10 cellular contexts compared by ENCODE assay signal in genomic region chr1:209704584-209704983, GRCh38. TPM values are rescaled to one million over a fixed set of nuclear protein-coding genes. Genes with fewer than 3 reads are reported as not detected.
A peak's percentile ranks its signal among the peaks of the same experiment; 100 is the strongest.
DNase-seq lines count a peak whose midpoint lies in the region; ATAC-seq and TF ChIP-seq lines count a peak whose summit lies in the region.
"Had no signal": no experiment of that assay in that cellular context is flagged by ENCODE, and none has a peak within 500 bp of the region (broad histone marks: within the 10 kb centered on the region; RNA-seq: fewer than 3 reads in every experiment).

Gene HSD11B1 (plus strand): TSS chr1:209704846. CDS start chr1:209704943, 97 bp downstream.

- in situ Hi-C loops in brain microvascular endothelial cell (cut with HindIII; ENCODE audit: low pct_ligation_motif_present, low sequenced_read_pairs): no loop called here

- H3K27me3 ChIP-seq in gastroesophageal sphincter (peaks cover 5% of the 10 kb centered on the region), Karpas-422 (ENCODE audit: low read length) (no peaks in the 10 kb centered on the region), MM.1S (replicated peaks; ENCODE audit: insufficient read depth, low read length) (no peaks in the 10 kb centered on the region), neural progenitor cell (no peaks in the 10 kb centered on the region), brain microvascular endothelial cell (replicated peaks) (no peaks in the 10 kb centered on the region)

- H3K36me3 ChIP-seq in gastroesophageal sphincter (no peaks in the 10 kb centered on the region), Karpas-422 (ENCODE audit: insufficient read depth, low read length) (no peaks in the 10 kb centered on the region), MM.1S (replicated peaks; ENCODE audit: insufficient read depth, low read length) (no peaks in the 10 kb centered on the region), neural progenitor cell (no peaks in the 10 kb centered on the region), brain microvascular endothelial cell (replicated peaks) (no peaks in the 10 kb centered on the region)

- H3K4me1 Mint-ChIP-seq in neural progenitor cell: no peaks in the 10 kb centered on the region

- H3K9me3 Mint-ChIP-seq in neural progenitor cell: no peaks in the 10 kb centered on the region

- H3K4me1 ChIP-seq in gastroesophageal sphincter (no peaks in the 10 kb centered on the region), Karpas-422 (ENCODE audit: low read length) (no peaks in the 10 kb centered on the region), MM.1S (ENCODE audit: low read length) (peaks cover 14% of the 10 kb centered on the region; the same call in 1 of the 2 replicates), neural progenitor cell (peaks cover 6% of the 10 kb centered on the region)

- H3K27me3 Mint-ChIP-seq in neural progenitor cell (ENCODE audit: insufficient read depth, low read depth): peaks cover 8% of the 10 kb centered on the region

- H2AFZ ChIP-seq in Karpas-422 (ENCODE audit: low read length): no peak within 1 kb of the TSS
- H2AFZ ChIP-seq in MM.1S (ENCODE audit: low read length): no peak within 1 kb of the TSS
- no peak within 1 kb of the TSS for H2AFZ ChIP-seq in neural progenitor cell (replicated peaks)

- H3K4me3 ChIP-seq in gastroesophageal sphincter: no peak within 1 kb of the TSS
- no peak within 1 kb of the TSS for H3K4me3 ChIP-seq in Karpas-422 (ENCODE audit: low read length)
- H3K4me3 ChIP-seq in MM.1S (ENCODE audit: low read length): no peak within 1 kb of the TSS
- no peak within 1 kb of the TSS for H3K4me3 ChIP-seq in neural progenitor cell
- H3K4me3 ChIP-seq in brain microvascular endothelial cell (ENCODE audit: low read depth, low read length): no peak within 1 kb of the TSS

- H3K27ac Mint-ChIP-seq in neural progenitor cell: no peak within 1 kb of the TSS

- no peaks in the 10 kb centered on the region for H3F3A ChIP-seq in MM.1S (ENCODE audit: insufficient read depth, low read length)
- no peaks in the 10 kb centered on the region for H3F3A ChIP-seq in neural progenitor cell (ENCODE audit: low read depth)

- ATAC-seq in gastroesophageal sphincter: peak; percentile 97

- H3K9ac ChIP-seq in Karpas-422 (ENCODE audit: low read length): no peak within 1 kb of the TSS
- no peak within 1 kb of the TSS for H3K9ac ChIP-seq in MM.1S (ENCODE audit: low read length)
- H3K9ac ChIP-seq in neural progenitor cell: no peak within 1 kb of the TSS

- H3K9me3 ChIP-seq in gastroesophageal sphincter (no peaks in the 10 kb centered on the region), Karpas-422 (ENCODE audit: low read length) (no peaks in the 10 kb centered on the region), MM.1S (replicated peaks; ENCODE audit: insufficient read depth, low read length) (no peaks in the 10 kb centered on the region), neural progenitor cell (ENCODE audit: low read depth) (no peaks in the 10 kb centered on the region)

- H4K20me1 ChIP-seq in Karpas-422 (ENCODE audit: insufficient read depth, low read depth, low read length): no peaks in the 10 kb centered on the region
- no peaks in the 10 kb centered on the region for H4K20me1 ChIP-seq in MM.1S (ENCODE audit: insufficient read depth, low read length)
- H4K20me1 ChIP-seq in neural progenitor cell (ENCODE audit: low read depth): no peaks in the 10 kb centered on the region

- DNase-seq in EL (peak; percentile 38), RPMI7951 (ENCODE audit: low read depth) (peak; percentile 37), putamen (ENCODE audit: low spot score) (peak; percentile 82), Karpas-422 (no peak), MM.1S (no peak), neural progenitor cell (ENCODE audit: low spot score) (no peak), brain microvascular endothelial cell (no peak)
- DNase-seq: islet precursor cell had no signal

- TF ChIP-seq CTCF in gastroesophageal sphincter (IDR thresholded peaks at IDR 0.05) (no peak), MM.1S (IDR thresholded peaks at IDR 0.05; ENCODE audit: low read length) (no peak), neural progenitor cell (IDR thresholded peaks at IDR 0.05) (no peak), brain microvascular endothelial cell (IDR thresholded peaks at IDR 0.05; ENCODE audit: low read depth, low read length, missing control alignments) (no peak)

- no peak for TF ChIP-seq EP300 in gastroesophageal sphincter (IDR thresholded peaks at IDR 0.05)

- 48 to 54% methylated on average over 4 to 6 of the region's 6 CpGs for WGBS in gastroesophageal sphincter (ENCODE audit: low coverage in 1 of 2), 2 donors

- no peaks in the 10 kb centered on the region for H3K79me2 ChIP-seq in Karpas-422 (ENCODE audit: low read length)
- H3K79me2 ChIP-seq in MM.1S (ENCODE audit: low read length): no peaks in the 10 kb centered on the region
- no peaks in the 10 kb centered on the region for H3K79me2 ChIP-seq in neural progenitor cell (ENCODE audit: low read depth)

- H3K27ac ChIP-seq in gastroesophageal sphincter (peak within 1 kb of the TSS in 3 of 4 donors; percentile 33 to 60 (median 53)), Karpas-422 (ENCODE audit: low read length) (no peak within 1 kb of the TSS), MM.1S (ENCODE audit: low read length) (no peak within 1 kb of the TSS), neural progenitor cell (no peak within 1 kb of the TSS), brain microvascular endothelial cell (no peak within 1 kb of the TSS)

- H3K36me3 Mint-ChIP-seq in neural progenitor cell: no peaks in the 10 kb centered on the region

- no peak within 1 kb of the TSS for H3K4me3 Mint-ChIP-seq in neural progenitor cell

- H3K4me2 ChIP-seq in Karpas-422 (ENCODE audit: low read depth, low read length, poor library complexity, severe bottlenecking) (no peak within 1 kb of the TSS), MM.1S (ENCODE audit: low read depth, low read length) (no peak within 1 kb of the TSS), neural progenitor cell (no peak within 1 kb of the TSS)

- H3K9me2 ChIP-seq in Karpas-422 (replicated peaks; ENCODE audit: insufficient read depth, low read length) (no peaks in the 10 kb centered on the region), MM.1S (replicated peaks; ENCODE audit: insufficient read depth, low read length) (no peaks in the 10 kb centered on the region)

- peak in 1 of 2 donors; percentile 13 for TF ChIP-seq POLR2A in gastroesophageal sphincter (IDR thresholded peaks at IDR 0.05)

RNA-seq across cellular contexts. Expression of gene HSD11B1, which starts in this region (rescaled TPM):
- 0.20 and 0.72 TPM in 2 replicates for total RNA-seq in RPMI7951 (2014; rRNA removed; shearing (Covaris generic))
- total RNA-seq in gastroesophageal sphincter (10 to 100 TPM in 2 of 4 donors, 1 to 10 TPM in 2; 5.0 to 17.8 (median 8.9) TPM), neural progenitor cell (ENCODE audit: low replicate concordance) (not detected in 2 replicates)
- total RNA-seq in Karpas-422 (2014; rRNA removed; shearing (Covaris generic); ENCODE audit: low replicate concordance): not detected in 2 replicates
- total RNA-seq: Daoy had no signal

Comparison
In these comparisons a context has a peak if more than half of its experiments do, and no peak if none do; other contexts are left out.
1. Peak in DNase-seq in RPMI7951; RNA of the gene not detected or under 1 TPM.
2. DNase-seq: peak in EL (single experiment) and putamen (single experiment); none in Karpas-422 (single experiment), MM.1S (single experiment), neural progenitor cell (single experiment) and brain microvascular endothelial cell (single experiment).
3. H3K27ac ChIP-seq: peak in gastroesophageal sphincter (3 of 4); none in Karpas-422 (single experiment), MM.1S (single experiment), neural progenitor cell (single experiment) and brain microvascular endothelial cell (single experiment).